In genomic region chr9:29214162-29214520, GRCh38 we compare ENCODE assay signal across 9 cellular contexts. TPM values are rescaled to one million over a fixed set of nuclear protein-coding genes. Genes with fewer than 3 reads are reported as not detected.
DNase-seq lines count a peak whose midpoint lies in the region; ATAC-seq and TF ChIP-seq lines count a peak whose summit lies in the region.
"Had no signal": no experiment of that assay in that cellular context is flagged by ENCODE, and none has a peak within 500 bp of the region (broad histone marks: within the 10 kb centered on the region; RNA-seq: fewer than 3 reads in every experiment).

No MANE protein-coding gene starts in this region.

- no peaks in the 10 kb centered on the region; the same call in 1 of the 2 replicates for H3K4me1 ChIP-seq in HEK293 (ENCODE audit: control insufficient read depth, insufficient read depth, low read length)
- H3K4me1 ChIP-seq in neuron (ENCODE audit: insufficient read depth, low read length): peaks cover 20% of the 10 kb centered on the region

- POLR2A ChIA-PET in HEK293 (lab: Yijun Ruan, JAX): interaction anchor here (0.9 kb wide), 1 partner anchor 23 kb away, joined by 3 read pairs; no protein-coding TSS in a partner anchor

- DNase-seq in NCI-H524 (lab: John Stamatoyannopoulos, UW) (peak; percentile 88 to 90), endothelial cell (ENCODE audit: low spot score) (peak; percentile 50)
- no peak for DNase-seq in activated naive CD4-positive, alpha-beta T cell treated with anti-CD3 and anti-CD28 coated beads for 36 hours
- DNase-seq in activated naive CD8-positive, alpha-beta T cell treated with anti-CD3 and anti-CD28 coated beads, Interleukin-2, amount 50 U/mL, for 24 hours: no peak

- peak overlapping the region; percentile 94 for H3K4me3 Mint-ChIP-seq in endothelial cell (ENCODE audit: unreplicated experiment)
- no peak overlapping the region for H3K4me3 Mint-ChIP-seq in activated naive CD4-positive, alpha-beta T cell treated with anti-CD3 and anti-CD28 coated beads for 36 hours
- no peak overlapping the region for H3K4me3 Mint-ChIP-seq in activated naive CD8-positive, alpha-beta T cell treated with anti-CD3 and anti-CD28 coated beads, Interleukin-2, amount 50 U/mL, for 24 hours

- H3K9me3 ChIP-seq in HEK293 (ENCODE audit: control insufficient read depth, insufficient read depth, low read depth, low read length) (no peaks in the 10 kb centered on the region), neuron (ENCODE audit: low read length) (no peaks in the 10 kb centered on the region)
- H3K9me3 ChIP-seq: tibial nerve had no signal

- ATAC-seq in GM19351 (IDR thresholded peaks at IDR 0.05; ENCODE audit: unreplicated experiment) (no peak), GM18520 (IDR thresholded peaks at IDR 0.05; ENCODE audit: unreplicated experiment) (no peak)
- ATAC-seq in activated naive CD8-positive, alpha-beta T cell treated with anti-CD3 and anti-CD28 coated beads, Interleukin-2, amount 50 U/mL, for 24 hours: no peak

- H3K4me1 Mint-ChIP-seq in endothelial cell (ENCODE audit: unreplicated experiment): peaks cover 14% of the 10 kb centered on the region
- peaks cover 19% of the 10 kb centered on the region for H3K4me1 Mint-ChIP-seq in activated naive CD4-positive, alpha-beta T cell treated with anti-CD3 and anti-CD28 coated beads for 36 hours (ENCODE audit: low read depth)
- H3K4me1 Mint-ChIP-seq in activated naive CD8-positive, alpha-beta T cell treated with anti-CD3 and anti-CD28 coated beads, Interleukin-2, amount 50 U/mL, for 24 hours: peaks cover 15% of the 10 kb centered on the region

- intact Hi-C loops in activated naive CD4-positive, alpha-beta T cell treated with anti-CD3 and anti-CD28 coated beads for 36 hours (cut with micrococcal nuclease): no loop called here

- no peaks in the 10 kb centered on the region for H3K36me3 Mint-ChIP-seq in endothelial cell (ENCODE audit: low read depth, unreplicated experiment)
- no peaks in the 10 kb centered on the region for H3K36me3 Mint-ChIP-seq in activated naive CD4-positive, alpha-beta T cell treated with anti-CD3 and anti-CD28 coated beads for 36 hours (ENCODE audit: low read depth)
- H3K36me3 Mint-ChIP-seq in activated naive CD8-positive, alpha-beta T cell treated with anti-CD3 and anti-CD28 coated beads, Interleukin-2, amount 50 U/mL, for 24 hours (ENCODE audit: low read depth): no peaks in the 10 kb centered on the region

- H2AFZ ChIP-seq in neuron (ENCODE audit: low read depth, low read length): peak overlapping the region; percentile 99

- TF ChIP-seq CTCF in HEK293 (tag by site-specific recombination; IDR thresholded peaks at IDR 0.05) (no peak), endothelial cell (IDR thresholded peaks at IDR 0.05; ENCODE audit: unreplicated experiment) (no peak)

- peaks cover 27% of the 10 kb centered on the region for H3K27me3 ChIP-seq in neuron (ENCODE audit: insufficient read depth, low read length)

- no peaks in the 10 kb centered on the region for H3K36me3 ChIP-seq in HEK293 (ENCODE audit: control insufficient read depth in 2 of 2, insufficient read depth in 1 of 2, low read length in 2 of 2)
- no peaks in the 10 kb centered on the region for H3K36me3 ChIP-seq in neuron (ENCODE audit: insufficient read depth, low read length)
- H3K36me3 ChIP-seq: tibial nerve had no signal

- no peak overlapping the region for H3K27ac Mint-ChIP-seq in endothelial cell (ENCODE audit: unreplicated experiment)
- H3K27ac Mint-ChIP-seq in activated naive CD4-positive, alpha-beta T cell treated with anti-CD3 and anti-CD28 coated beads for 36 hours: no peak overlapping the region
- H3K27ac Mint-ChIP-seq in activated naive CD8-positive, alpha-beta T cell treated with anti-CD3 and anti-CD28 coated beads, Interleukin-2, amount 50 U/mL, for 24 hours: no peak overlapping the region

- H3K4me3 ChIP-seq in HEK293 (ENCODE audit: low read depth, low read length): peak overlapping the region; percentile 54
- H3K4me3 ChIP-seq in neuron (ENCODE audit: low read length): peak overlapping the region; percentile 90

- H3K9me3 Mint-ChIP-seq in endothelial cell (ENCODE audit: unreplicated experiment): no peaks in the 10 kb centered on the region
- H3K9me3 Mint-ChIP-seq in activated naive CD4-positive, alpha-beta T cell treated with anti-CD3 and anti-CD28 coated beads for 36 hours: no peaks in the 10 kb centered on the region
- H3K9me3 Mint-ChIP-seq in activated naive CD8-positive, alpha-beta T cell treated with anti-CD3 and anti-CD28 coated beads, Interleukin-2, amount 50 U/mL, for 24 hours: no peaks in the 10 kb centered on the region

- no peak overlapping the region for H3K27ac ChIP-seq in HEK293 (ENCODE audit: extremely low read depth, low read depth, low read length)
- H3K27ac ChIP-seq: tibial nerve had no signal

- peaks cover 23% of the 10 kb centered on the region for H3K27me3 Mint-ChIP-seq in endothelial cell (ENCODE audit: unreplicated experiment)
- H3K27me3 Mint-ChIP-seq in activated naive CD4-positive, alpha-beta T cell treated with anti-CD3 and anti-CD28 coated beads for 36 hours (ENCODE audit: low read depth): peaks cover 59% of the 10 kb centered on the region
- H3K27me3 Mint-ChIP-seq in activated naive CD8-positive, alpha-beta T cell treated with anti-CD3 and anti-CD28 coated beads, Interleukin-2, amount 50 U/mL, for 24 hours: peaks cover 67% of the 10 kb centered on the region

- CTCF ChIA-PET in HEK293 (lab: Yijun Ruan, JAX): interaction anchor here (0.5 to 0.8 kb wide), 5 partner anchors 61 to 1614 kb away, joined by 3 read pairs; no protein-coding TSS in a partner anchor
- CTCF ChIA-PET in activated naive CD4-positive, alpha-beta T cell treated with anti-CD3 and anti-CD28 coated beads for 36 hours (lab: Charles Lee): no interaction called here

TF ChIP-seq in HEK293, 187 proteins besides CTCF, POLR2A, EP300 and RAD21 (continues in another document):
- TF ChIP-seq MYNN (tag by site-specific recombination; IDR thresholded peaks at IDR 0.05; ENCODE audit: borderline replicate concordance) (no peak), ZNF23 (tag by site-specific recombination; IDR thresholded peaks at IDR 0.05; ENCODE audit: borderline replicate concordance) (no peak), ZBTB26 (tag by site-specific recombination; optimal IDR thresholded peaks at IDR 0.05) (no peak), ZBTB17 (tag by site-specific recombination; IDR thresholded peaks at IDR 0.05) (no peak), ZNF121 (tag by site-specific recombination; IDR thresholded peaks at IDR 0.05) (no peak), ZNF623 (tag by site-specific recombination; IDR thresholded peaks at IDR 0.05) (no peak), ZNF292 (tag by site-specific recombination; IDR thresholded peaks at IDR 0.05; ENCODE audit: borderline replicate concordance, low read depth) (no peak), ZNF132 (tag by site-specific recombination; IDR thresholded peaks at IDR 0.05; ENCODE audit: borderline replicate concordance) (no peak), SP2 (tag by site-specific recombination; IDR thresholded peaks at IDR 0.05) (no peak), ZNF707 (tag by site-specific recombination; IDR thresholded peaks at IDR 0.05) (no peak), ZNF426 (tag by site-specific recombination; IDR thresholded peaks at IDR 0.05) (no peak), ZBTB1 (tag by site-specific recombination; IDR thresholded peaks at IDR 0.05) (no peak), ELK4 (IDR thresholded peaks at IDR 0.05; ENCODE audit: borderline replicate concordance, low read depth, low read length) (no peak), HOXD13 (CRISPR knock-in tag; IDR thresholded peaks at IDR 0.05; ENCODE audit: borderline replicate concordance) (no peak)
- TF ChIP-seq, protein P1, sequence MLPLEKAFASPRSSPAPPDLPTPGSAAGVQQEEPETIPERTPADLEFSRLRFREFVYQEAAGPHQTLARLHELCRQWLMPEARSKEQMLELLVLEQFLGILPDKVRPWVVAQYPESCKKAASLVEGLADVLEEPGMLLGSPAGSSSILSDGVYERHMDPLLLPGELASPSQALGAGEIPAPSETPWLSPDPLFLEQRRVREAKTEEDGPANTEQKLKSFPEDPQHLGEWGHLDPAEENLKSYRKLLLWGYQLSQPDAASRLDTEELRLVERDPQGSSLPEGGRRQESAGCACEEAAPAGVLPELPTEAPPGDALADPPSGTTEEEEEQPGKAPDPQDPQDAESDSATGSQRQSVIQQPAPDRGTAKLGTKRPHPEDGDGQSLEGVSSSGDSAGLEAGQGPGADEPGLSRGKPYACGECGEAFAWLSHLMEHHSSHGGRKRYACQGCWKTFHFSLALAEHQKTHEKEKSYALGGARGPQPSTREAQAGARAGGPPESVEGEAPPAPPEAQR (tag by site-specific recombination; IDR thresholded peaks at IDR 0.05): no peak
- TF ChIP-seq, protein P2, sequence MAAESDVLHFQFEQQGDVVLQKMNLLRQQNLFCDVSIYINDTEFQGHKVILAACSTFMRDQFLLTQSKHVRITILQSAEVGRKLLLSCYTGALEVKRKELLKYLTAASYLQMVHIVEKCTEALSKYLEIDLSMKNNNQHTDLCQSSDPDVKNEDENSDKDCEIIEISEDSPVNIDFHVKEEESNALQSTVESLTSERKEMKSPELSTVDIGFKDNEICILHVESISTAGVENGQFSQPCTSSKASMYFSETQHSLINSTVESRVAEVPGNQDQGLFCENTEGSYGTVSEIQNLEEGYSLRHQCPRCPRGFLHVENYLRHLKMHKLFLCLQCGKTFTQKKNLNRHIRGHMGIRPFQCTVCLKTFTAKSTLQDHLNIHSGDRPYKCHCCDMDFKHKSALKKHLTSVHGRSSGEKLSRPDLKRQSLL (tag by site-specific recombination; IDR thresholded peaks at IDR 0.05): no peak

RNA-seq across cellular contexts. Expression of gene LINGO2, which starts 0.7 kb away (rescaled TPM):
- total RNA-seq in endothelial cell (ENCODE audit: unreplicated experiment): 3.1 TPM
- total RNA-seq in activated naive CD4-positive, alpha-beta T cell treated with anti-CD3 and anti-CD28 coated beads for 36 hours: not detected

Comparison
In these comparisons a context has a peak if more than half of its experiments do, and no peak if none do; other contexts are left out.
1. DNase-seq: peak in NCI-H524 (2 of 2) and endothelial cell (single experiment); none in activated naive CD4-positive, alpha-beta T cell treated with anti-CD3 and anti-CD28 coated beads for 36 hours (single experiment) and activated naive CD8-positive, alpha-beta T cell treated with anti-CD3 and anti-CD28 coated beads, Interleukin-2, amount 50 U/mL, for 24 hours (single experiment).